Comparison of ENCODE assay signal across 9 cellular contexts in the genomic region with DNA sequence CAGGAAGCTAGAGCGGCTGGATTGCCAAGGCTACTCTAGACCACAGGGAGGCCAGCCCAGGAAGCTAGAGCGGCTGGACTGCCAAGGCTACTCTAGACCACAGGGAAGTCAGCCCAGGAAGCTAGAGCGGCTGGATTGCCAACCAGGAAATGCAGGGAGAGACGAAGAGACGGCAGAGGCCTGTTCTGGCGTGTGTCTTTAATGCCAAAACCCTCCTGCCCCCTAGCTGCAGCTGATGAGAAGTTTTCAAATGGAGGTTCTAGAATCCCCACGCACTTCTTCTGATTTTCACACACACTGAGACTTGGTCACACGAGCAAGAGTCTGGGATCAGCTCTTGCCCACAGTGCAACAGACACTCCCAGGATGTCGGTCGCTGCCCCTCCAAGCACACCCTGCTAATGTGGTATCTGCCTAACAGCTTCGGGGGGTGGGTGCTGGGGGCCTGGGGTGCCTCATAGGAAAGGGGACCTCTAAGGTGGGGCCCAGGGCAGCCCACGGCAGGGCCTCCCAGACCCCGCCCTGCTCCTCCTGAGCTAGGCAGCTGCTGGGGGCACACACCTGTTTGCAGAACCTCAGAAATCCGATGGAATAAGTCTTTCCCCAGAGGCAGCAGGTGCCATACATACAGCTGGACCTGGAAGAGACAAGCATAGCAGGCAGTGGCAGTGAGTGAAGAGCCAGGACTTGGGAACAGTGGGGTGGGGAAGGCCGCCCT. TPM values are rescaled to one million over a fixed set of nuclear protein-coding genes. Genes with fewer than 3 reads are reported as not detected.
A peak's percentile ranks its signal among the peaks of the same experiment; 100 is the strongest.
DNase-seq lines count a peak whose midpoint lies in the region; ATAC-seq, FAIRE-seq and TF ChIP-seq lines count a peak whose summit lies in the region.
"Had no signal": no experiment of that assay in that cellular context is flagged by ENCODE, and none has a peak within 500 bp of the region (broad histone marks: within the 10 kb centered on the region; RNA-seq: fewer than 3 reads in every experiment).

No MANE protein-coding gene starts in this region.

- no peaks in the 10 kb centered on the region for H3K79me2 ChIP-seq in HepG2 (ENCODE audit: insufficient read depth, low read length)

- BruUV-seq in HepG2 (replicated peaks; lab: Mats Ljungman, UMichigan): no TSS peak

- H4K20me1 ChIP-seq in HepG2 (ENCODE audit: insufficient read depth, low read length): no peaks in the 10 kb centered on the region

- no peak overlapping the region for H2AFZ ChIP-seq in HepG2 (ENCODE audit: low read length)

- H3K4me1 ChIP-seq in RWPE2 (ENCODE audit: insufficient read depth, poor library complexity, severe bottlenecking) (peaks cover 17% of the 10 kb centered on the region), HepG2 (ENCODE audit: insufficient read depth, low read length) (peaks cover 26% of the 10 kb centered on the region), upper lobe of right lung (peaks cover 22% of the 10 kb centered on the region)

- H3K27me3 ChIP-seq in RWPE2 (ENCODE audit: insufficient read depth, poor library complexity, severe bottlenecking) (no peaks in the 10 kb centered on the region), HepG2 (ENCODE audit: control insufficient read depth in 1 of 2, insufficient read depth in 2 of 2, low read length in 2 of 2) (no peaks in the 10 kb centered on the region), upper lobe of right lung (no peaks in the 10 kb centered on the region)

- 97% methylated on average over 11 of the region's 15 CpGs for WGBS in HepG2 (ENCODE audit: low lambda C conversion rate)

- H3K9me3 ChIP-seq in RWPE2 (ENCODE audit: severe bottlenecking) (no peaks in the 10 kb centered on the region), HepG2 (ENCODE audit: low read length) (no peaks in the 10 kb centered on the region), upper lobe of right lung (no peaks in the 10 kb centered on the region)

- 0 out of 2 replicates have a peak, but pooled peaks have one; percentile 14 for TF ChIP-seq RAD21 in HepG2 (CRISPR knock-in tag; IDR thresholded peaks at IDR 0.05)

- intact Hi-C loops in HepG2 (cut with micrococcal nuclease; ENCODE audit: unreplicated experiment) (no loop called here), upper lobe of right lung (cut with DNase I) (no loop called here)

- POLR2A ChIA-PET in HepG2 (lab: Yijun Ruan, JAX): no interaction called here

- H3K27ac ChIP-seq in RWPE2 (ENCODE audit: poor library complexity, severe bottlenecking): peak overlapping the region; percentile 48
- H3K27ac ChIP-seq in HepG2 (ENCODE audit: extremely low read length, insufficient read depth, low read length): no peak overlapping the region
- H3K27ac ChIP-seq in upper lobe of right lung: peak overlapping the region; percentile 59

- H3K4me3 ChIP-seq in RWPE2 (ENCODE audit: severe bottlenecking): no peak overlapping the region
- no peak overlapping the region for H3K4me3 ChIP-seq in HepG2 (replicated peaks in 1 of 3; ENCODE audit: insufficient read depth in 1 of 3, low read depth in 2 of 3, low read length in 3 of 3)
- H3K4me3 ChIP-seq in upper lobe of right lung: no peak overlapping the region

- no peak for TF ChIP-seq POLR2A in HepG2 (IDR thresholded peaks at IDR 0.05; ENCODE audit: insufficient read depth in 1 of 2, low read depth in 2 of 2, low read length in 2 of 2)

- in situ Hi-C loops in HepG2 (cut with HindIII; ENCODE audit: extremely low pct_ligation_motif_present, low pct_unique_long_range_greater_than_20kb): no loop called here

- no peak for TF ChIP-seq EP300 in HepG2 (IDR thresholded peaks at IDR 0.05; ENCODE audit: low read depth in 2 of 2, low read length in 2 of 2)
- no peak for TF ChIP-seq EP300 in HepG2 (CRISPR knock-in tag; IDR thresholded peaks at IDR 0.05; ENCODE audit: borderline replicate concordance)

- H3K36me3 ChIP-seq in RWPE2 (ENCODE audit: low read depth): peaks cover 62% of the 10 kb centered on the region
- H3K36me3 ChIP-seq in HepG2 (replicated peaks in 1 of 2; ENCODE audit: control insufficient read depth in 1 of 2, insufficient read depth in 2 of 2, low read length in 2 of 2): peaks cover 15 to 44% of the 10 kb centered on the region in 2 experiments; a peak in 4 of 5 replicates
- peaks cover 62% of the 10 kb centered on the region for H3K36me3 ChIP-seq in upper lobe of right lung

- CTCF ChIA-PET in HepG2 (lab: Yijun Ruan, JAX; ENCODE audit: low intra/inter-chr PET ratio, low total read pairs): interaction anchor here (0.7 kb wide), 1 partner anchor 129 kb away, joined by 3 read pairs; no protein-coding TSS in a partner anchor

- H3K9ac ChIP-seq in HepG2 (ENCODE audit: insufficient read depth, low read depth, low read length): no peak overlapping the region

- ATAC-seq in RWPE2 (ENCODE audit: low read depth): no peak
- ATAC-seq in HepG2: no peak
- ATAC-seq in upper lobe of right lung: peak; percentile 76
- ATAC-seq in HG02678 (IDR thresholded peaks at IDR 0.05; ENCODE audit: unreplicated experiment): no peak
- ATAC-seq in GM21528 (IDR thresholded peaks at IDR 0.05; ENCODE audit: low FRiP score, unreplicated experiment): no peak

- no peak for FAIRE-seq in HepG2 (lab: Jason Lieb, UNC)
- FAIRE-seq: GM18507 had no signal

- peak; percentile 37 for DNase-seq in stimulated activated CD4-positive, alpha-beta T cell treated with anti-CD3 and anti-CD28 coated beads, Interleukin-15, amount 100 ng/mL, for 24 hours
- DNase-seq in stimulated activated CD4-positive, alpha-beta T cell treated with anti-CD3 and anti-CD28 coated beads, Interleukin-1b, Interleukin-23, amount 100 ng/mL, for 48 hours: no peak
- DNase-seq in RWPE2 (ENCODE audit: low spot score): no peak
- DNase-seq in central memory CD4-positive, alpha-beta T cell: peak; percentile 39
- peak; percentile 20 for DNase-seq in HepG2 (ENCODE audit: low spot score)
- DNase-seq in upper lobe of right lung: no peak

- no peak for TF ChIP-seq CTCF in RWPE2 (IDR thresholded peaks at IDR 0.05; ENCODE audit: poor library complexity, severe bottlenecking)
- peak; percentile 49 for TF ChIP-seq CTCF in HepG2 (CRISPR knock-in tag; IDR thresholded peaks at IDR 0.05)
- peak; percentile 51 for TF ChIP-seq CTCF in upper lobe of right lung (IDR thresholded peaks at IDR 0.05)

- no peak overlapping the region for H3K4me2 ChIP-seq in HepG2 (ENCODE audit: low read depth, low read length)

RNA-seq across cellular contexts. Expression of a gene that starts 28.5 kb away (rescaled TPM):
- 3.1 and 5.4 TPM in 2 replicates for total RNA-seq in HepG2 (2016; rRNA removed; fragmentation: Illumina TruSeq; extraction: Trizol)
- 1.1 and 1.3 TPM in 2 replicates for total RNA-seq in HepG2 (2016; cell fraction: cytosol; rRNA removed; fragmentation: Illumina TruSeq; extraction: Trizol; ENCODE audit: low read depth)
- 3.7 and 5.5 TPM in 2 replicates for total RNA-seq in HepG2 (2016; cell fraction: insoluble cytoplasmic fraction; rRNA removed; fragmentation: Illumina TruSeq; extraction: Trizol)
- total RNA-seq in HepG2 (2016; cell fraction: membrane; rRNA removed; fragmentation: Illumina TruSeq; extraction: Trizol): 2.3 and 2.5 TPM in 2 replicates
- 4.4 and 6.4 TPM in 2 replicates for total RNA-seq in HepG2 (2016; cell fraction: nucleus; rRNA removed; fragmentation: Illumina TruSeq; extraction: Trizol)
- polyA plus RNA-seq in HepG2 (2011; rRNA removed): 14.3 and 17.1 TPM in 2 replicates
- 15.6 and 18.3 TPM in 2 replicates for polyA plus RNA-seq in HepG2 (2011; cell fraction: cytosol; rRNA removed)
- polyA plus RNA-seq in HepG2 (2011; cell fraction: nucleus; rRNA removed): 15.7 and 16.6 TPM in 2 replicates
- 12.4 and 26.2 TPM in 2 replicates for polyA plus RNA-seq in HepG2 (2012)
- 0.70 and 0.71 TPM in 2 replicates for polyA plus RNA-seq in HepG2 (2016; cell fraction: cytosol; fragmentation: Illumina TruSeq; extraction: Trizol; ENCODE audit: low read depth)
- polyA plus RNA-seq in HepG2 (2016; cell fraction: insoluble cytoplasmic fraction; fragmentation: Illumina TruSeq; extraction: Trizol; ENCODE audit: low read depth): 3.5 and 3.7 TPM in 2 replicates
- polyA plus RNA-seq in HepG2 (2016; cell fraction: membrane; fragmentation: Illumina TruSeq; extraction: Trizol; ENCODE audit: low read depth): 1.2 and 1.9 TPM in 2 replicates
- 7.1 and 7.9 TPM in 2 replicates for polyA plus RNA-seq in HepG2 (2016; cell fraction: nucleus; fragmentation: Illumina TruSeq; extraction: Trizol; ENCODE audit: insufficient read depth, low read depth)
- 2.5 and 12.3 TPM in 2 replicates for polyA minus RNA-seq in HepG2 (2011; rRNA and poly(A)+ RNA removed; ENCODE audit: low replicate concordance)
- polyA minus RNA-seq in HepG2 (2011; cell fraction: cytosol; rRNA and poly(A)+ RNA removed): 11.3 and 12.8 TPM in 2 replicates
- polyA minus RNA-seq in HepG2 (2011; cell fraction: nucleus; rRNA and poly(A)+ RNA removed): 7.3 and 8.1 TPM in 2 replicates
- total RNA-seq in upper lobe of right lung: 48.9 TPM

RNA-seq across cellular contexts. Expression of a gene that starts 42.5 kb away (rescaled TPM):
- total RNA-seq in HepG2 (2016; rRNA removed; fragmentation: Illumina TruSeq; extraction: Trizol) (11.8 and 15.9 TPM in 2 replicates), upper lobe of right lung (79.2 TPM)
- total RNA-seq in HepG2 (2016; cell fraction: cytosol; rRNA removed; fragmentation: Illumina TruSeq; extraction: Trizol; ENCODE audit: low read depth): 12.8 and 13.5 TPM in 2 replicates
- 10.2 and 15.3 TPM in 2 replicates for total RNA-seq in HepG2 (2016; cell fraction: insoluble cytoplasmic fraction; rRNA removed; fragmentation: Illumina TruSeq; extraction: Trizol)
- total RNA-seq in HepG2 (2016; cell fraction: membrane; rRNA removed; fragmentation: Illumina TruSeq; extraction: Trizol): 32.8 and 33.3 TPM in 2 replicates
- 12.9 and 16.5 TPM in 2 replicates for total RNA-seq in HepG2 (2016; cell fraction: nucleus; rRNA removed; fragmentation: Illumina TruSeq; extraction: Trizol)
- 16.0 and 16.4 TPM in 2 replicates for polyA plus RNA-seq in HepG2 (2011; rRNA removed)
- 13.7 and 14.0 TPM in 2 replicates for polyA plus RNA-seq in HepG2 (2011; cell fraction: cytosol; rRNA removed)
- 33.2 and 36.0 TPM in 2 replicates for polyA plus RNA-seq in HepG2 (2011; cell fraction: nucleus; rRNA removed)
- 18.5 and 26.5 TPM in 2 replicates for polyA plus RNA-seq in HepG2 (2012)
- 13.7 and 14.5 TPM in 2 replicates for polyA plus RNA-seq in HepG2 (2016; cell fraction: cytosol; fragmentation: Illumina TruSeq; extraction: Trizol; ENCODE audit: low read depth)
- polyA plus RNA-seq in HepG2 (2016; cell fraction: insoluble cytoplasmic fraction; fragmentation: Illumina TruSeq; extraction: Trizol; ENCODE audit: low read depth): 14.5 and 19.7 TPM in 2 replicates
- polyA plus RNA-seq in HepG2 (2016; cell fraction: membrane; fragmentation: Illumina TruSeq; extraction: Trizol; ENCODE audit: low read depth): 34.1 and 39.3 TPM in 2 replicates
- polyA plus RNA-seq in HepG2 (2016; cell fraction: nucleus; fragmentation: Illumina TruSeq; extraction: Trizol; ENCODE audit: insufficient read depth, low read depth): 38.4 and 41.0 TPM in 2 replicates
- 21.0 and 37.7 TPM in 2 replicates for polyA minus RNA-seq in HepG2 (2011; rRNA and poly(A)+ RNA removed; ENCODE audit: low replicate concordance)
- 18.8 and 20.9 TPM in 2 replicates for polyA minus RNA-seq in HepG2 (2011; cell fraction: cytosol; rRNA and poly(A)+ RNA removed)
- 8.7 and 10.9 TPM in 2 replicates for polyA minus RNA-seq in HepG2 (2011; cell fraction: nucleus; rRNA and poly(A)+ RNA removed)

RNA-seq across cellular contexts. Expression of a gene that starts 48.6 kb away (rescaled TPM):
- total RNA-seq in HepG2 (2016; rRNA removed; fragmentation: Illumina TruSeq; extraction: Trizol) (1.8 and 4.8 TPM in 2 replicates), upper lobe of right lung (52.4 TPM)
- 0.61 and 0.71 TPM in 2 replicates for total RNA-seq in HepG2 (2016; cell fraction: cytosol; rRNA removed; fragmentation: Illumina TruSeq; extraction: Trizol; ENCODE audit: low read depth)
- 1.9 and 5.2 TPM in 2 replicates for total RNA-seq in HepG2 (2016; cell fraction: insoluble cytoplasmic fraction; rRNA removed; fragmentation: Illumina TruSeq; extraction: Trizol)
- 1.3 TPM in 2 replicates for total RNA-seq in HepG2 (2016; cell fraction: membrane; rRNA removed; fragmentation: Illumina TruSeq; extraction: Trizol)
- 8.4 and 11.2 TPM in 2 replicates for total RNA-seq in HepG2 (2016; cell fraction: nucleus; rRNA removed; fragmentation: Illumina TruSeq; extraction: Trizol)
- 11.5 and 12.3 TPM in 2 replicates for polyA plus RNA-seq in HepG2 (2011; rRNA removed)
- polyA plus RNA-seq in HepG2 (2011; cell fraction: cytosol; rRNA removed): 2.7 and 3.9 TPM in 2 replicates
- 73.3 and 101 TPM in 2 replicates for polyA plus RNA-seq in HepG2 (2011; cell fraction: nucleus; rRNA removed)
- 6.5 and 7.3 TPM in 2 replicates for polyA plus RNA-seq in HepG2 (2012)
- 0.44 and 0.53 TPM in 2 replicates for polyA plus RNA-seq in HepG2 (2016; cell fraction: cytosol; fragmentation: Illumina TruSeq; extraction: Trizol; ENCODE audit: low read depth)
- polyA plus RNA-seq in HepG2 (2016; cell fraction: insoluble cytoplasmic fraction; fragmentation: Illumina TruSeq; extraction: Trizol; ENCODE audit: low read depth): 0.96 and 1.7 TPM in 2 replicates
- polyA plus RNA-seq in HepG2 (2016; cell fraction: membrane; fragmentation: Illumina TruSeq; extraction: Trizol; ENCODE audit: low read depth): 0.88 and 1.6 TPM in 2 replicates
- 22.2 and 23.2 TPM in 2 replicates for polyA plus RNA-seq in HepG2 (2016; cell fraction: nucleus; fragmentation: Illumina TruSeq; extraction: Trizol; ENCODE audit: insufficient read depth, low read depth)
- polyA minus RNA-seq in HepG2 (2011; rRNA and poly(A)+ RNA removed; ENCODE audit: low replicate concordance): 27.4 and 36.9 TPM in 2 replicates
- polyA minus RNA-seq in HepG2 (2011; cell fraction: cytosol; rRNA and poly(A)+ RNA removed): 2.6 and 3.8 TPM in 2 replicates
- polyA minus RNA-seq in HepG2 (2011; cell fraction: nucleus; rRNA and poly(A)+ RNA removed): 21.3 and 31.8 TPM in 2 replicates

Comparison
In these comparisons a context has a peak if more than half of its experiments do, and no peak if none do; other contexts are left out.
1. DNase-seq: peak in stimulated activated CD4-positive, alpha-beta T cell treated with anti-CD3 and anti-CD28 coated beads, Interleukin-15, amount 100 ng/mL, for 24 hours (single experiment), central memory CD4-positive, alpha-beta T cell (single experiment) and HepG2 (single experiment); none in stimulated activated CD4-positive, alpha-beta T cell treated with anti-CD3 and anti-CD28 coated beads, Interleukin-1b, Interleukin-23, amount 100 ng/mL, for 48 hours (single experiment), RWPE2 (single experiment) and upper lobe of right lung (single experiment).